10 cellular contexts compared by ENCODE assay signal in genomic region chr18:57649536-57650495, GRCh38. TPM values are rescaled to one million over a fixed set of nuclear protein-coding genes. Genes with fewer than 3 reads are reported as not detected.
DNase-seq lines count a peak whose midpoint lies in the region; ATAC-seq, FAIRE-seq and TF ChIP-seq lines count a peak whose summit lies in the region.
"Had no signal": no experiment of that assay in that cellular context is flagged by ENCODE, and none has a peak within 500 bp of the region (broad histone marks: within the 10 kb centered on the region; RNA-seq: fewer than 3 reads in every experiment).

No MANE protein-coding gene starts in this region.

- peaks cover 5% of the 10 kb centered on the region for H3K4me1 ChIP-seq in left ventricle myocardium inferior

- no peak overlapping the region for H3K4me3 ChIP-seq in left ventricle myocardium inferior

- H3K9me3 ChIP-seq in left ventricle myocardium inferior (replicated peaks), result no peaks in the 10 kb centered on the region

- intact Hi-C loops in left ventricle myocardium inferior (cut with micrococcal nuclease), result no loop called here

- peaks cover 48% of the 10 kb centered on the region for H3K36me3 ChIP-seq in left ventricle myocardium inferior

- no peak for FAIRE-seq in HTR-8/SVneo (lab: Jason Lieb, UNC)
- FAIRE-seq: colon had no signal

- H3K27me3 ChIP-seq in left ventricle myocardium inferior (ENCODE audit: low read depth), result no peaks in the 10 kb centered on the region

- ATAC-seq in GM21737 (IDR thresholded peaks at IDR 0.05; ENCODE audit: unreplicated experiment), result peak; percentile 97

- no peak for TF ChIP-seq CTCF in left ventricle myocardium inferior (IDR thresholded peaks at IDR 0.05; ENCODE audit: borderline replicate concordance)

- peak overlapping the region; percentile 54 for H3K27ac ChIP-seq in left ventricle myocardium inferior (replicated peaks)
- H3K27ac ChIP-seq: HL-60 had no signal

- DNase-seq in GM04504 (ENCODE audit: low read depth) (peak; percentile 57), NCI-H226 (peak; percentile 40), left ventricle myocardium inferior (no peak), NCI-H748 treated with DMSO at 0.1 percent for 48 hours (lab: John Stamatoyannopoulos, UW) (no peak), NCI-H146 treated with DMSO at 0.1 percent for 48 hours (lab: John Stamatoyannopoulos, UW; ENCODE audit: unreplicated experiment) (no peak), NCI-H2171 (lab: John Stamatoyannopoulos, UW) (no peak), HTR-8/SVneo (ENCODE audit: insufficient read length, low spot score) (no peak)

RNA-seq across cellular contexts. Expression of gene NARS1, which starts 28.2 kb away (rescaled TPM):
- total RNA-seq in left ventricle myocardium inferior, result 117 TPM

Comparison
In these comparisons a context has a peak if more than half of its experiments do, and no peak if none do; other contexts are left out.
1. DNase-seq: peak in GM04504 (single experiment) and NCI-H226 (single experiment); none in left ventricle myocardium inferior (single experiment), NCI-H748 treated with DMSO at 0.1 percent for 48 hours (single experiment), NCI-H146 treated with DMSO at 0.1 percent for 48 hours (single experiment), NCI-H2171 (single experiment) and HTR-8/SVneo (single experiment).